24 cellular contexts compared by ENCODE assay signal in the genomic region with DNA sequence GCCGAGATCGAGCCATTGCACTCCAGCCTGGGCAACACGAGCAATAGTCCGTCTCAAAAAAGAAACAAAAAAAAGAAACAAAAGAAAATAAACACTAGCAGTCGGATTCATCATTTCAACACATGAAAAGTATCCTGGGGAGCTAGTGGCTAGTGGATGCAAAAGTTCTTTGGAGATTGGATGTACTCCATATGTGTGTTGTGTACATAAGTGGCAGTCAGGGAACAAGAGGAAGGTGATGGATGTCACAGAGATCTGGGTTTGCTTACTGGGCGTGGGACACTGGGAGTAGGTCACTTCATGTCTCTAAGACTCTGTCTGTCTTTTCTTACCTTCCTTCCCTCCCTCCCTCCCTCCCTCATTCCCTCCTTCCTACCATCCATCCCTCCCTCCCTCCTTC.
"Had no signal": no experiment of that assay in that cellular context is flagged by ENCODE, and none has a peak within 500 bp of the region (broad histone marks: within the 10 kb centered on the region; RNA-seq: fewer than 3 reads in every experiment).

No MANE protein-coding gene starts in this region.

- FAIRE-seq: endometrium had no signal

- H3K4me3 Mint-ChIP-seq: activated B cell treated with CpG ODN at 0.5 μM for 24 hours; activated CD4-positive, alpha-beta memory T cell treated with anti-CD3 and anti-CD28 coated beads for 36 hours; activated naive CD4-positive, alpha-beta T cell treated with anti-CD3 and anti-CD28 coated beads for 36 hours; activated naive CD8-positive, alpha-beta T cell treated with anti-CD3 and anti-CD28 coated beads, Interleukin-2, amount 10 ng/mL, durations not matched to agents 7 days and 5 days; dendritic cell treated with granulocyte-macrophage colony-stimulating factor and Interleukin-4, amounts not matched to agents 40 ng/mL and 50 ng/mL, for 4 days; memory B cell; nephron; T-helper 1 cell treated with Interleukin-12 subunit alpha and Interleukin-12 subunit beta and Interleukin-4 antibody, amounts not matched to agents 30 μg/mL and 1 μg/mL, for 36 hours; type B pancreatic cell had no signal

- H3K36me3 ChIP-seq: cardiac muscle cell had no signal

- H3K4me1 Mint-ChIP-seq: activated B cell treated with CpG ODN at 0.5 μM for 24 hours, memory B cell had no signal

- H3K9me3 ChIP-seq: testis had no signal

- DNase-seq: activated B cell treated with CpG ODN at 0.5 μM for 24 hours; activated CD4-positive, alpha-beta memory T cell treated with anti-CD3 and anti-CD28 coated beads for 36 hours; activated CD4-positive, alpha-beta T cell treated with anti-CD3 and anti-CD28 coated beads for 48 hours; activated effector memory CD4-positive, alpha-beta T cell treated with Interleukin-2 at 50 U/mL for 16 hours; activated naive CD4-positive, alpha-beta T cell treated with anti-CD3 and anti-CD28 coated beads for 36 hours; activated naive CD8-positive, alpha-beta T cell treated with anti-CD3 and anti-CD28 coated beads, Interleukin-2, amount 10 ng/mL, durations not matched to agents 7 days and 5 days; activated T-cell treated with anti-CD3 and anti-CD28 coated beads, Interleukin-2, amount 50 U/mL, for 48 hours; amniotic stem cell; effector CD4-positive, alpha-beta T cell; foreskin melanocyte; hypothalamus; nucleus accumbens; spleen; stimulated activated CD4-positive, alpha-beta T cell treated with anti-CD3 and anti-CD28 coated beads, Interleukin-4, amount 100 ng/mL, for 1 hour; stimulated activated naive CD4-positive, alpha-beta T cell; T1000; testis had no signal

- H3K27ac ChIP-seq: cardiac muscle cell, spleen, testis had no signal

- H3K4me1 ChIP-seq: spleen had no signal

- H3K27me3 ChIP-seq: cardiac muscle cell, testis had no signal

- H3K27ac Mint-ChIP-seq: activated B cell treated with CpG ODN at 0.5 μM for 24 hours; activated CD4-positive, alpha-beta memory T cell treated with anti-CD3 and anti-CD28 coated beads for 36 hours; activated naive CD4-positive, alpha-beta T cell treated with anti-CD3 and anti-CD28 coated beads for 36 hours; activated naive CD8-positive, alpha-beta T cell treated with anti-CD3 and anti-CD28 coated beads, Interleukin-2, amount 10 ng/mL, durations not matched to agents 7 days and 5 days; dendritic cell treated with granulocyte-macrophage colony-stimulating factor and Interleukin-4, amounts not matched to agents 40 ng/mL and 50 ng/mL, for 4 days; memory B cell; T-helper 1 cell treated with Interleukin-12 subunit alpha and Interleukin-12 subunit beta and Interleukin-4 antibody, amounts not matched to agents 30 μg/mL and 1 μg/mL, for 36 hours; type B pancreatic cell had no signal

- H3K4me3 ChIP-seq: cardiac muscle cell, spleen, testis had no signal

- H3K27me3 Mint-ChIP-seq: activated B cell treated with CpG ODN at 0.5 μM for 24 hours; dendritic cell treated with granulocyte-macrophage colony-stimulating factor and Interleukin-4, amounts not matched to agents 40 ng/mL and 50 ng/mL, for 4 days; type B pancreatic cell had no signal
